ENCODE assay signal across 1 cellular context in the genomic region with DNA sequence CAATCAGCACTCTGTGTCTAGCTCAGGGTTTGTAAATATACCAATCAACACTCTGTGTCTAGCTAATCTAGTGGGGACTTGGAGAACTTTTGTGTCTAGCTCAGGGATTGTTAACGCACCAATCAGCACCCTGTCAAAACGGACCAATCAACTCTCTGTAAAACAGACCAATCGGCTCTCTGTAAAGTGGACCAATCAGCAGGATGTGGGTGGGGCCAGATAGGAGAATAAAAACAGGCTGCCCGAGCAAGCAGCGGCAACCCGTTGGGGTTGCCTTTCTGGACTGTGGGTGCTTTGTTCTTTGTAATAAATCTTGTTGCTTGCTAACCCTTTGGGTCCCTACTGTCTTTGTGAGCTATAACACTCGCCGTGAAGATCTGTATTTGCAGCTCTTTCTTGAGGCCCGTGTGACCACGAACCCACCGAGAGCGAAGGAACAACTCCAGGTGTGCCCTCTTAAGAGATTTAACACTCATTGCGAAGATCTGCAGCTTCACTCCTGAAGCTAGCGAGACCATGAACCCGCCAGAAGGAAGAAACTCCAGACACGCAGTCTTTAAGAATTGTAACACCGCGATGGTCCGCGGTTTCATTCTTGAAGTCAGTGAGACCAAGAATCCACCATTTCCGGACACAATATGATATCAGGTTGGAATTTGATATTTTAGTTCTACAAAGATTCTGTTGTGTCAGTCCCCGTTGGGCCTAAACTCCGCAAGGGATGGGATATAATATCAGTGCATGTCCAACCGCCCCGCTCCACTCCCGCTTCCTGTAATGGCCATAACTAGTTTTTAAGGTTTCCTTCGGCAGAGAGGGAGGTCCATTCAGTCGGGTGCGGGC.
TF ChIP-seq lines count a peak whose summit lies in the region.

No MANE protein-coding gene starts in this region.

TF ChIP-seq in K562, 482 proteins besides CTCF, POLR2A, EP300 and RAD21 (continues in another document):
- TF ChIP-seq, protein P1, sequence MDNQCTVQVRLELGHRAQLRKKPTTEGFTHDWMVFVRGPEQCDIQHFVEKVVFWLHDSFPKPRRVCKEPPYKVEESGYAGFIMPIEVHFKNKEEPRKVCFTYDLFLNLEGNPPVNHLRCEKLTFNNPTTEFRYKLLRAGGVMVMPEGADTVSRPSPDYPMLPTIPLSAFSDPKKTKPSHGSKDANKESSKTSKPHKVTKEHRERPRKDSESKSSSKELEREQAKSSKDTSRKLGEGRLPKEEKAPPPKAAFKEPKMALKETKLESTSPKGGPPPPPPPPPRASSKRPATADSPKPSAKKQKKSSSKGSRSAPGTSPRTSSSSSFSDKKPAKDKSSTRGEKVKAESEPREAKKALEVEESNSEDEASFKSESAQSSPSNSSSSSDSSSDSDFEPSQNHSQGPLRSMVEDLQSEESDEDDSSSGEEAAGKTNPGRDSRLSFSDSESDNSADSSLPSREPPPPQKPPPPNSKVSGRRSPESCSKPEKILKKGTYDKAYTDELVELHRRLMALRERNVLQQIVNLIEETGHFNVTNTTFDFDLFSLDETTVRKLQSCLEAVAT (IDR thresholded peaks at IDR 0.05), result 0 out of 4 replicates have a peak, but pooled peaks of 1 of the 2 experiments have one; percentile 30
- TF ChIP-seq TAF1 (IDR thresholded peaks at IDR 0.05; ENCODE audit: control insufficient read depth, extremely low read depth, insufficient read depth, low read length, severe bottlenecking), result no peak
- TF ChIP-seq SAFB2 (IDR thresholded peaks at IDR 0.05; ENCODE audit: borderline replicate concordance, low read depth, low read length, severe bottlenecking), result no peak
- peak; percentile 55 for TF ChIP-seq CC2D1A (IDR thresholded peaks at IDR 0.05)
- no peak for TF ChIP-seq YY1 (IDR thresholded peaks at IDR 0.05; ENCODE audit: borderline replicate concordance in 1 of 3, control insufficient read depth in 1 of 3, extremely low read depth in 1 of 3, insufficient read depth in 3 of 3, insufficient read length in 1 of 3, insufficient replicate concordance in 2 of 3, low read depth in 1 of 3, low read length in 2 of 3)
- peak; percentile 22 for TF ChIP-seq RBM25 (IDR thresholded peaks at IDR 0.05; ENCODE audit: low read depth, low read length, severe bottlenecking)
- no peak for TF ChIP-seq PURB (CRISPR knock-in tag; IDR thresholded peaks at IDR 0.05; ENCODE audit: low read depth)
- TF ChIP-seq TCF7L2 (IDR thresholded peaks at IDR 0.05; ENCODE audit: low read depth, low read length), result no peak
- no peak for TF ChIP-seq SNRNP70 (optimal IDR thresholded peaks at IDR 0.05; ENCODE audit: low read depth, low read length)
- TF ChIP-seq YBX1 (IDR thresholded peaks at IDR 0.05), result no peak
- TF ChIP-seq BCLAF1 (IDR thresholded peaks at IDR 0.05; ENCODE audit: borderline replicate concordance in 1 of 2, control insufficient read depth in 1 of 2, low read depth in 2 of 2, low read length in 1 of 2), result no peak
- TF ChIP-seq HMBOX1 (IDR thresholded peaks at IDR 0.05), result no peak
- no peak for TF ChIP-seq SIN3B (IDR thresholded peaks at IDR 0.05; ENCODE audit: low read depth)
- TF ChIP-seq KAT7 (CRISPR knock-in tag; IDR thresholded peaks at IDR 0.05; ENCODE audit: borderline replicate concordance), result no peak
- no peak for TF ChIP-seq ZBTB11 (CRISPR knock-in tag; IDR thresholded peaks at IDR 0.05)
- TF ChIP-seq, protein P2, sequence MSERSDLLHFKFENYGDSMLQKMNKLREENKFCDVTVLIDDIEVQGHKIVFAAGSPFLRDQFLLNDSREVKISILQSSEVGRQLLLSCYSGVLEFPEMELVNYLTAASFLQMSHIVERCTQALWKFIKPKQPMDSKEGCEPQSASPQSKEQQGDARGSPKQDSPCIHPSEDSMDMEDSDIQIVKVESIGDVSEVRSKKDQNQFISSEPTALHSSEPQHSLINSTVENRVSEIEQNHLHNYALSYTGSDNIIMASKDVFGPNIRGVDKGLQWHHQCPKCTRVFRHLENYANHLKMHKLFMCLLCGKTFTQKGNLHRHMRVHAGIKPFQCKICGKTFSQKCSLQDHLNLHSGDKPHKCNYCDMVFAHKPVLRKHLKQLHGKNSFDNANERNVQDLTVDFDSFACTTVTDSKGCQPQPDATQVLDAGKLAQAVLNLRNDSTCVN (CRISPR knock-in tag; IDR thresholded peaks at IDR 0.05), result no peak
- TF ChIP-seq PHTF2 (CRISPR knock-in tag; IDR thresholded peaks at IDR 0.05), result 0 out of 2 replicates have a peak, but pooled peaks have one; percentile 9
- TF ChIP-seq, protein P3, sequence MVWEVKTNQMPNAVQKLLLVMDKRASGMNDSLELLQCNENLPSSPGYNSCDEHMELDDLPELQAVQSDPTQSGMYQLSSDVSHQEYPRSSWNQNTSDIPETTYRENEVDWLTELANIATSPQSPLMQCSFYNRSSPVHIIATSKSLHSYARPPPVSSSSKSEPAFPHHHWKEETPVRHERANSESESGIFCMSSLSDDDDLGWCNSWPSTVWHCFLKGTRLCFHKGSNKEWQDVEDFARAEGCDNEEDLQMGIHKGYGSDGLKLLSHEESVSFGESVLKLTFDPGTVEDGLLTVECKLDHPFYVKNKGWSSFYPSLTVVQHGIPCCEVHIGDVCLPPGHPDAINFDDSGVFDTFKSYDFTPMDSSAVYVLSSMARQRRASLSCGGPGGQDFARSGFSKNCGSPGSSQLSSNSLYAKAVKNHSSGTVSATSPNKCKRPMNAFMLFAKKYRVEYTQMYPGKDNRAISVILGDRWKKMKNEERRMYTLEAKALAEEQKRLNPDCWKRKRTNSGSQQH (CRISPR knock-in tag; IDR thresholded peaks at IDR 0.05), result no peak
- 0 out of 4 replicates have a peak, but pooled peaks of 1 of the 2 experiments have one; percentile 15 for TF ChIP-seq ARNT (IDR thresholded peaks at IDR 0.05)
- TF ChIP-seq TFAP4 (CRISPR knock-in tag; IDR thresholded peaks at IDR 0.05; ENCODE audit: borderline replicate concordance), result no peak
- no peak for TF ChIP-seq ZNF217 (CRISPR knock-in tag; IDR thresholded peaks at IDR 0.05)
- TF ChIP-seq CUX1 (CRISPR knock-in tag; IDR thresholded peaks at IDR 0.05), result no peak
- no peak for TF ChIP-seq MAZ (CRISPR knock-in tag; conservative IDR thresholded peaks at IDR 0.05 in 1 of 2, IDR thresholded peaks at IDR 0.05 in 1 of 2)
- no peak for TF ChIP-seq ZNF778 (CRISPR knock-in tag; IDR thresholded peaks at IDR 0.05)
- TF ChIP-seq E2F3 (CRISPR knock-in tag; IDR thresholded peaks at IDR 0.05), result no peak
- TF ChIP-seq ZNF644 (tag; IDR thresholded peaks at IDR 0.05; ENCODE audit: low read depth), result no peak
- no peak for TF ChIP-seq KLF16 (IDR thresholded peaks at IDR 0.05)
- TF ChIP-seq, protein P4, sequence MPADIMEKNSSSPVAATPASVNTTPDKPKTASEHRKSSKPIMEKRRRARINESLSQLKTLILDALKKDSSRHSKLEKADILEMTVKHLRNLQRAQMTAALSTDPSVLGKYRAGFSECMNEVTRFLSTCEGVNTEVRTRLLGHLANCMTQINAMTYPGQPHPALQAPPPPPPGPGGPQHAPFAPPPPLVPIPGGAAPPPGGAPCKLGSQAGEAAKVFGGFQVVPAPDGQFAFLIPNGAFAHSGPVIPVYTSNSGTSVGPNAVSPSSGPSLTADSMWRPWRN (IDR thresholded peaks at IDR 0.05; ENCODE audit: low read depth), result no peak
- TF ChIP-seq PHB2 (IDR thresholded peaks at IDR 0.05; ENCODE audit: low read depth), result no peak
- TF ChIP-seq ZNF263 (CRISPR knock-in tag; IDR thresholded peaks at IDR 0.05; ENCODE audit: borderline replicate concordance), result no peak
- TF ChIP-seq POLR3G (IDR thresholded peaks at IDR 0.05; ENCODE audit: extremely low read depth, insufficient read length, insufficient replicate concordance), result no peak
- no peak for TF ChIP-seq NR3C1 (CRISPR knock-in tag; IDR thresholded peaks at IDR 0.05)
- no peak for TF ChIP-seq NCOR1 (IDR thresholded peaks at IDR 0.05)
- no peak for TF ChIP-seq THAP7 (CRISPR knock-in tag; IDR thresholded peaks at IDR 0.05)
